ENCODE assay signal across 8 cellular contexts in the genomic region with DNA sequence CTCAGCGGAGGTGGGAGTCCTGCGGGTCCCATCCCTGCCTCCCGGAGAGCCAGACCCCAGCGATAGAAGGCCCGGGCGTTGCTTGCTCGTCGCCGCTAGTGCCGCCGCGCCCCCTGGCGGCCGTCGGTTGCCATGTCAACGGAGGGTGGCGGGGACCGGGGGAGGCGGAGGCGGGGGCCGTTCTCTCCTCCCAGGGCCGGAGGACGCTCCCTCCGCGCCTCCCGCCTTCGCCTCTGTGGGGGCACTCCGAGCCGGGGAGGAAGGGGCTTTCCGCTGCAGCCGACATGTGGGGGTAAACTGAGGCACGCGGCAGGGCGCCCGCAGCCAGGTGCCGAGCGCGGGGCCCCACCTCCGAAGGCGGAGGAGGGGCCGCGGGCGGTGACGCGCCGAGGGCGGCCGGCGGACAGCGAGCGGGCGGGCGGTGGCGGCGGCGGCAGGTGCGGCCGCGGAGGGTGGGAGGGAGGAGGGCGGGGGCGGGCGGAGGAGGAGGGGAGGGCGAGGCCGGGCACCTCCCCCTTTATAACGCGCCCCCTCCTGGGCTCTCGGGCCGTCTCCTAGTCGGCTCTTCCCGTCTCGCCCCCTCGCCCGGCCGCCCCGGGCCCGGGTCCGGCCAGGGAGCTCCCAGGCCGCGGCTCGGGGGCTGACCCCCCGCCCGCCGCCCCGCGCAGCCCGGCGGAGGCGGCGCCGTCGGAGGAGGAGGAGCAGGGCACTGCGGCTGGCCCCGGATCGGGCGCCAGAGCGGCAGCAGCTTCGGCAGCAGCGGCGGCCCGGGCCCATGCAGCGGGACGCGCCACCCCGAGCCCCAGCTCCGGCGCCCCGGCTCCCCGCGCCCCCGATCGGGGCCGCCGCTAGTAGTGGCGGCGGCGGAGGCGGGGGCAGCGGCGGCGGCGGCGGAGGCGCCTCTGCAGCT. TPM values are rescaled to one million over a fixed set of nuclear protein-coding genes. Genes with fewer than 3 reads are reported as not detected.
DNase-seq lines count a peak whose midpoint lies in the region; ATAC-seq and TF ChIP-seq lines count a peak whose summit lies in the region.

No MANE protein-coding gene starts in this region.

- H3K4me3 ChIP-seq in DOHH2 (ENCODE audit: low read length) (peak overlapping the region; percentile 96), KMS-11 (IDR thresholded peaks at IDR 0.05; ENCODE audit: insufficient read depth, low read depth, low read length) (no peak overlapping the region), fibroblast of mammary gland (ENCODE audit: control insufficient read depth, low read depth, low read length) (peak overlapping the region; percentile 53)

- POLR2A ChIA-PET in RWPE1 (lab: Yijun Ruan, JAX; ENCODE audit: low non-redundant PET), result interaction anchor here (0.5 to 1.6 kb wide), 5 partner anchors 12 to 99 kb away, joined by 3 to 8 read pairs (median 3); partner anchors contain the start of gene TOR2A

- H3K27me3 ChIP-seq in DOHH2 (ENCODE audit: control insufficient read depth, low read length), result no peaks in the 10 kb centered on the region
- H3K27me3 ChIP-seq in KMS-11 (ENCODE audit: insufficient read depth, low read depth), result no peaks in the 10 kb centered on the region

- intact Hi-C loops in activated T-helper 2 cell treated with anti-CD3 and anti-CD28 coated beads, Interferon-gamma antibody, Interleukin-2, Interleukin-4, amounts not matched to agents 10 μg/mL and 5 μg/mL and 100 μg/mL, durations not matched to agents 14 hours and 24 hours and 36 hours (cut with micrococcal nuclease), result loop anchor here (1.0 to 5.0 kb wide), 6 partner anchors 9 to 247 kb away; partner anchors contain the start of genes ST6GALNAC4 and TOR2A

- peak overlapping the region; percentile 12 for H2AFZ ChIP-seq in KMS-11 (ENCODE audit: low read depth)

- no peaks in the 10 kb centered on the region for H3K9me3 ChIP-seq in DOHH2 (ENCODE audit: control insufficient read depth, insufficient read depth, low read length)

- H3K4me1 Mint-ChIP-seq in activated T-helper 2 cell treated with anti-CD3 and anti-CD28 coated beads, Interferon-gamma antibody, Interleukin-2, Interleukin-4, amounts not matched to agents 10 μg/mL and 5 μg/mL and 100 μg/mL, durations not matched to agents 14 hours and 24 hours and 36 hours (ENCODE audit: low read depth), result peaks cover 56% of the 10 kb centered on the region
- peaks cover 58 to 61% of the 10 kb centered on the region in 2 donors for H3K4me1 Mint-ChIP-seq in natural killer cell treated with Interleukin-12 subunit alpha and Interleukin-12 subunit beta and Interleukin-15 and Interleukin-18, amount 100 ng/mL, for 72 hours (ENCODE audit: low read depth in 2 of 2)

- H3K36me3 ChIP-seq in DOHH2 (ENCODE audit: control insufficient read depth, low read length) (peaks cover 42% of the 10 kb centered on the region), KMS-11 (ENCODE audit: insufficient read depth) (peaks cover 28% of the 10 kb centered on the region; the same call in 1 of the 2 replicates)

- H4K20me1 ChIP-seq in DOHH2 (ENCODE audit: control insufficient read depth, insufficient read depth, low read depth, low read length) (peaks cover 33% of the 10 kb centered on the region), KMS-11 (ENCODE audit: insufficient read depth) (peaks cover 15% of the 10 kb centered on the region; the same call in 1 of the 2 replicates)

- TF ChIP-seq CTCF in DOHH2 (IDR thresholded peaks at IDR 0.05; ENCODE audit: low read depth, low read length, poor library complexity, severe bottlenecking), result peak; percentile 90
- TF ChIP-seq CTCF in KMS-11 (conservative IDR thresholded peaks at IDR 0.05; ENCODE audit: low read depth, low read length), result peak; percentile 93
- peak; percentile 98 for TF ChIP-seq CTCF in RWPE1 (conservative IDR thresholded peaks at IDR 0.05; ENCODE audit: low read depth)
- TF ChIP-seq CTCF in fibroblast of mammary gland (conservative IDR thresholded peaks at IDR 0.05; ENCODE audit: control insufficient read depth, insufficient read depth, low read depth, low read length), result peak; percentile 51

- no peaks in the 10 kb centered on the region for H3K9me2 ChIP-seq in DOHH2 (replicated peaks; ENCODE audit: control insufficient read depth, low read length)

- H3K27ac ChIP-seq in DOHH2 (ENCODE audit: low read depth, low read length) (peak overlapping the region; percentile 73), KMS-11 (peak overlapping the region; percentile 84), RWPE1 (peak overlapping the region; percentile 93)

- DNase-seq in RWPE1 (ENCODE audit: low spot score) (peak; percentile 97), fibroblast of mammary gland (ENCODE audit: low read depth) (peak; percentile 61)
- peak; percentile 88 for DNase-seq in activated T-helper 2 cell treated with anti-CD3 and anti-CD28 coated beads, Interferon-gamma antibody, Interleukin-2, Interleukin-4, amounts not matched to agents 10 μg/mL and 5 μg/mL and 100 μg/mL, durations not matched to agents 14 hours and 24 hours and 36 hours (ENCODE audit: low spot score)
- DNase-seq in natural killer cell treated with Interleukin-12 subunit alpha and Interleukin-12 subunit beta and Interleukin-15 and Interleukin-18, amount 100 ng/mL, for 72 hours (ENCODE audit: low spot score), result peak; percentile 93
- peak; percentile 92 for DNase-seq in stimulated activated naive CD8-positive, alpha-beta T cell treated with anti-CD3 and anti-CD28 coated beads, Interleukin-15, Interleukin-2, amounts not matched to agents 100 U/mL and 50 U/mL, for 24 hours

- no peaks in the 10 kb centered on the region for H3K9me3 Mint-ChIP-seq in activated T-helper 2 cell treated with anti-CD3 and anti-CD28 coated beads, Interferon-gamma antibody, Interleukin-2, Interleukin-4, amounts not matched to agents 10 μg/mL and 5 μg/mL and 100 μg/mL, durations not matched to agents 14 hours and 24 hours and 36 hours
- no peaks in the 10 kb centered on the region for H3K9me3 Mint-ChIP-seq in natural killer cell treated with Interleukin-12 subunit alpha and Interleukin-12 subunit beta and Interleukin-15 and Interleukin-18, amount 100 ng/mL, for 72 hours

- peak overlapping the region; percentile 86 for H3K27ac Mint-ChIP-seq in activated T-helper 2 cell treated with anti-CD3 and anti-CD28 coated beads, Interferon-gamma antibody, Interleukin-2, Interleukin-4, amounts not matched to agents 10 μg/mL and 5 μg/mL and 100 μg/mL, durations not matched to agents 14 hours and 24 hours and 36 hours
- H3K27ac Mint-ChIP-seq in natural killer cell treated with Interleukin-12 subunit alpha and Interleukin-12 subunit beta and Interleukin-15 and Interleukin-18, amount 100 ng/mL, for 72 hours, result peak overlapping the region; percentile 88 to 91

- no peak overlapping the region for H3K9ac ChIP-seq in KMS-11

- ATAC-seq in GM21737 (IDR thresholded peaks at IDR 0.05; ENCODE audit: unreplicated experiment), result peak; percentile 45
- ATAC-seq in natural killer cell treated with Interleukin-12 subunit alpha and Interleukin-12 subunit beta and Interleukin-15 and Interleukin-18, amount 100 ng/mL, for 72 hours, result peak; percentile 65 to 77
- peak; percentile 28 for ATAC-seq in stimulated activated naive CD8-positive, alpha-beta T cell treated with anti-CD3 and anti-CD28 coated beads, Interleukin-15, Interleukin-2, amounts not matched to agents 100 U/mL and 50 U/mL, for 24 hours

- peaks cover 37% of the 10 kb centered on the region for H3K36me3 Mint-ChIP-seq in activated T-helper 2 cell treated with anti-CD3 and anti-CD28 coated beads, Interferon-gamma antibody, Interleukin-2, Interleukin-4, amounts not matched to agents 10 μg/mL and 5 μg/mL and 100 μg/mL, durations not matched to agents 14 hours and 24 hours and 36 hours (ENCODE audit: low read depth)
- peaks cover 11% of the 10 kb centered on the region for H3K36me3 Mint-ChIP-seq in natural killer cell treated with Interleukin-12 subunit alpha and Interleukin-12 subunit beta and Interleukin-15 and Interleukin-18, amount 100 ng/mL, for 72 hours

- peaks cover 32% of the 10 kb centered on the region for H3F3A ChIP-seq in DOHH2 (ENCODE audit: control insufficient read depth, insufficient read depth)

- peak overlapping the region; percentile 61 for H3K4me2 ChIP-seq in DOHH2 (ENCODE audit: low read length)
- peak overlapping the region; percentile 24; the same call in 1 of the 2 replicates for H3K4me2 ChIP-seq in KMS-11

- H3K4me1 ChIP-seq in DOHH2 (ENCODE audit: control insufficient read depth, low read length), result peaks cover 49% of the 10 kb centered on the region
- peaks cover 39% of the 10 kb centered on the region for H3K4me1 ChIP-seq in KMS-11 (ENCODE audit: low read depth, poor library complexity, severe bottlenecking)

- H3K79me2 ChIP-seq in DOHH2 (ENCODE audit: control insufficient read depth, low read length) (peaks cover 44% of the 10 kb centered on the region), KMS-11 (ENCODE audit: insufficient read depth, low read depth) (peaks cover 39% of the 10 kb centered on the region)

- H3K4me3 Mint-ChIP-seq in activated T-helper 2 cell treated with anti-CD3 and anti-CD28 coated beads, Interferon-gamma antibody, Interleukin-2, Interleukin-4, amounts not matched to agents 10 μg/mL and 5 μg/mL and 100 μg/mL, durations not matched to agents 14 hours and 24 hours and 36 hours (ENCODE audit: low read depth), result peak overlapping the region; percentile 97
- H3K4me3 Mint-ChIP-seq in natural killer cell treated with Interleukin-12 subunit alpha and Interleukin-12 subunit beta and Interleukin-15 and Interleukin-18, amount 100 ng/mL, for 72 hours, result peak overlapping the region; percentile 95

- no peaks in the 10 kb centered on the region for H3K27me3 Mint-ChIP-seq in activated T-helper 2 cell treated with anti-CD3 and anti-CD28 coated beads, Interferon-gamma antibody, Interleukin-2, Interleukin-4, amounts not matched to agents 10 μg/mL and 5 μg/mL and 100 μg/mL, durations not matched to agents 14 hours and 24 hours and 36 hours (ENCODE audit: low read depth)
- no peaks in the 10 kb centered on the region for H3K27me3 Mint-ChIP-seq in natural killer cell treated with Interleukin-12 subunit alpha and Interleukin-12 subunit beta and Interleukin-15 and Interleukin-18, amount 100 ng/mL, for 72 hours

- CTCF ChIA-PET in RWPE1 (lab: Yijun Ruan, JAX), result interaction anchor here (0.6 to 2.5 kb wide), 26 partner anchors 8 to 263 kb away, joined by 3 to 18 read pairs (median 4); partner anchors contain the start of gene TOR2A

RNA-seq across cellular contexts. Expression of gene CDK9, which starts 0.6 kb away (rescaled TPM):
- 98.1 and 99.8 TPM in 2 replicates for total RNA-seq in activated T-helper 2 cell treated with anti-CD3 and anti-CD28 coated beads, Interferon-gamma antibody, Interleukin-2, Interleukin-4, amounts not matched to agents 10 μg/mL and 5 μg/mL and 100 μg/mL, durations not matched to agents 14 hours and 24 hours and 36 hours
- total RNA-seq in natural killer cell treated with Interleukin-12 subunit alpha and Interleukin-12 subunit beta and Interleukin-15 and Interleukin-18, amount 100 ng/mL, for 72 hours, result 100 to 1,000 TPM; 119 to 132 TPM

RNA-seq across cellular contexts. Expression of gene SH2D3C, which starts 6.8 kb away (rescaled TPM):
- 23.6 and 25.1 TPM in 2 replicates for total RNA-seq in activated T-helper 2 cell treated with anti-CD3 and anti-CD28 coated beads, Interferon-gamma antibody, Interleukin-2, Interleukin-4, amounts not matched to agents 10 μg/mL and 5 μg/mL and 100 μg/mL, durations not matched to agents 14 hours and 24 hours and 36 hours
- 10 to 100 TPM; 23.9 to 29.1 TPM for total RNA-seq in natural killer cell treated with Interleukin-12 subunit alpha and Interleukin-12 subunit beta and Interleukin-15 and Interleukin-18, amount 100 ng/mL, for 72 hours

RNA-seq across cellular contexts. Expression of gene FPGS, which starts 17.4 kb away (rescaled TPM):
- 116 and 137 TPM in 2 replicates for total RNA-seq in activated T-helper 2 cell treated with anti-CD3 and anti-CD28 coated beads, Interferon-gamma antibody, Interleukin-2, Interleukin-4, amounts not matched to agents 10 μg/mL and 5 μg/mL and 100 μg/mL, durations not matched to agents 14 hours and 24 hours and 36 hours
- 100 to 1,000 TPM in 1 of 2 donors, 10 to 100 TPM in 1; 96.0 to 150 TPM for total RNA-seq in natural killer cell treated with Interleukin-12 subunit alpha and Interleukin-12 subunit beta and Interleukin-15 and Interleukin-18, amount 100 ng/mL, for 72 hours

RNA-seq across cellular contexts. Expression of gene TOR2A, which starts 50.2 kb away (rescaled TPM):
- 20.2 and 20.6 TPM in 2 replicates for total RNA-seq in activated T-helper 2 cell treated with anti-CD3 and anti-CD28 coated beads, Interferon-gamma antibody, Interleukin-2, Interleukin-4, amounts not matched to agents 10 μg/mL and 5 μg/mL and 100 μg/mL, durations not matched to agents 14 hours and 24 hours and 36 hours
- total RNA-seq in natural killer cell treated with Interleukin-12 subunit alpha and Interleukin-12 subunit beta and Interleukin-15 and Interleukin-18, amount 100 ng/mL, for 72 hours, result 10 to 100 TPM; 20.4 to 31.9 TPM
